In the genomic region with DNA sequence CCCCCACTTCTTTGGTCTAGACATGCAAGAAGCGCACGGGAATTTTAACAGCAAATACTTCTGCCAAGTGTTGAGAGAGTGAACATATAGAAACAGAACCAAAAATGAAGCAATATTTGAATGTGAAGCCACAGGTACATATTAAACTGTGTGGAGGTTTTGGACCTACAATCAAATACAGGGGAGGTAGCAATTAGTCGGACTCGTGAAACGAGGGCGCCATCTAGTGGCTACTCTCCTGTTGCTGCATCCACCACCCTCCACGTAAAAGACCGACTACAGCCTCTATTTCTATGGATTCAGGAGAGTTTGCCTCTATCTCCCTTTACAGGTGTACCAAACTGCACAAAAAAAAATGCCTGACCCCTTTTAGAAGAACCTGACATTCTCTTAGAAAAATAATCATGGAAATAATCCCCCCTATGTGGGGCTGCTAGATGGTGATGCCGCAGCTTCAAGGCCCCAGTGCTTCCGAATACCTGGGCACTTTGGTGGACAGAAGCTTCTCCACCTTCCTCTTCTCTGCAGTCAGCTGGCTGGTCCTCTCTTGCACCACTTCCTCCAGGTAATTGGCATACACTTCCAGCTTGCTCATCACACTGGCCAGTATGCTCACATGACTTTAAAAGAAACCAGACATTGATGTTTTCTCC, we compare ENCODE assay signal across 8 cellular contexts. TPM values are rescaled to one million over a fixed set of nuclear protein-coding genes. Genes with fewer than 3 reads are reported as not detected.
DNase-seq lines count a peak whose midpoint lies in the region; ATAC-seq and TF ChIP-seq lines count a peak whose summit lies in the region.

No MANE protein-coding gene starts in this region.

- H3K4me3 Mint-ChIP-seq in endodermal cell: no peak overlapping the region

- peak; percentile 94 for TF ChIP-seq CTCF in endodermal cell (conservative IDR thresholded peaks at IDR 0.05)

- H3K4me1 Mint-ChIP-seq in endodermal cell: no peaks in the 10 kb centered on the region

- DNase-seq in ACHN: peak; percentile 65
- peak; percentile 24 for DNase-seq in NCI-H748 treated with DMSO at 0.1 percent for 48 hours (lab: John Stamatoyannopoulos, UW)
- DNase-seq in activated CD8-positive, alpha-beta memory T cell treated with anti-CD3 and anti-CD28 coated beads for 24 hours: peak; percentile 84
- DNase-seq in endodermal cell: peak; percentile 90
- DNase-seq in midbrain (lab: John Stamatoyannopoulos, UW): peak; percentile 81
- DNase-seq in stimulated activated CD8-positive, alpha-beta memory T cell treated with anti-CD3 and anti-CD28 coated beads, Interleukin-4, amount 100 ng/mL, for 1 hour (ENCODE audit: low read depth in 2 of 2, low spot score in 1 of 2): peak; percentile 45 to 54

- no peaks in the 10 kb centered on the region for H3K36me3 Mint-ChIP-seq in endodermal cell (ENCODE audit: low read depth)

- H3K27ac Mint-ChIP-seq in endodermal cell: no peak overlapping the region

- no peak overlapping the region for H3K27ac ChIP-seq in endodermal cell (ENCODE audit: low read depth, low read length)

- no peaks in the 10 kb centered on the region for H3K36me3 ChIP-seq in endodermal cell (ENCODE audit: control insufficient read depth, insufficient read depth, low read length)

- no peaks in the 10 kb centered on the region for H3K27me3 ChIP-seq in endodermal cell (ENCODE audit: control insufficient read depth, insufficient read depth, low read length, poor library complexity, severe bottlenecking)

- ATAC-seq in GM18511 (IDR thresholded peaks at IDR 0.05; ENCODE audit: unreplicated experiment): peak; percentile 81
- ATAC-seq in HG03139 (IDR thresholded peaks at IDR 0.05; ENCODE audit: unreplicated experiment): peak; percentile 69

- no peak overlapping the region for H3K4me3 ChIP-seq in endodermal cell (ENCODE audit: low read length)

- in situ Hi-C loops in ACHN (cut with HindIII; ENCODE audit: low pct_ligation_motif_present, low pct_unique_long_range_greater_than_20kb, low sequenced_read_pairs): loop anchor here (25.0 kb wide), 1 partner anchor 128 kb away; a partner anchor contains a TSS

- H3K9me3 Mint-ChIP-seq in endodermal cell: no peaks in the 10 kb centered on the region

- H3K9ac ChIP-seq in endodermal cell (ENCODE audit: extremely low read depth, low read length, poor library complexity, severe bottlenecking): no peak overlapping the region

- no peaks in the 10 kb centered on the region for H3K9me3 ChIP-seq in endodermal cell (ENCODE audit: control insufficient read depth, low read length)

- no peaks in the 10 kb centered on the region for H3K4me1 ChIP-seq in endodermal cell (ENCODE audit: control insufficient read depth, insufficient read depth, low read length)

- WGBS in endodermal cell (ENCODE audit: insufficient coverage in 1 of 2, insufficient read length in 1 of 2), 2 experiments: 24 to 28% methylated on average over 9 to 10 of the region's 10 CpGs

- peaks cover 9% of the 10 kb centered on the region for H3K27me3 Mint-ChIP-seq in endodermal cell (ENCODE audit: insufficient read depth)

RNA-seq across cellular contexts. Expression of a gene that starts 31.7 kb away (rescaled TPM):
- not detected for total RNA-seq in endodermal cell
- not detected for polyA plus RNA-seq in endodermal cell (2013, experiment 1 of 2)
- polyA plus RNA-seq in endodermal cell (2013, experiment 2 of 2): 0.21 TPM

RNA-seq across cellular contexts. Expression of a gene that starts 59.0 kb away (rescaled TPM):
- total RNA-seq in endodermal cell: not detected
- polyA plus RNA-seq in endodermal cell (2013, experiment 1 of 2): not detected
- polyA plus RNA-seq in endodermal cell (2013, experiment 2 of 2): not detected

Comparison
In these comparisons a context has a peak if more than half of its experiments do, and no peak if none do; other contexts are left out.
1. DNase-seq: peak in every context shown above with its lines; median percentile 90 in endodermal cell; 84 in activated CD8-positive, alpha-beta memory T cell treated with anti-CD3 and anti-CD28 coated beads for 24 hours; 81 in midbrain; 65 in ACHN; 50 in stimulated activated CD8-positive, alpha-beta memory T cell treated with anti-CD3 and anti-CD28 coated beads, Interleukin-4, amount 100 ng/mL, for 1 hour; 24 in NCI-H748 treated with DMSO at 0.1 percent for 48 hours.